10 cellular contexts compared by ENCODE assay signal in the genomic region with DNA sequence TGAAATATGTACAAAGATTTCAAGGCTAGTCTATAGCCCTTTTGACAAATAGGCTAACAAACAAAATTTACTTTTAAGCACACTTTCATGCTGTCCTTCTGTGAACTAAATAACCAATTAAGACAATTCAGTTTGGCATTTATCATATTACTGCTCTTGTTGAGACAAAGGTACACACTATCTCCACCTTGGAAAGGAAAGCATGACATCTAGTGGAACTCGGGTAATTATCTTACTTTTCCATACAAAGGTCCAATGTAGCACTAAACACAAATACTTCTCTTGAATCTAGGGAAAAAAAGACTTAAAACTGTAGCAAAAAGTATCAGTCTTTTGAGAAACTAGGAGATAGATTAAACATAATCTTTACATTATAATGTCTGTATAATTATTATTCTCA.
DNase-seq lines count a peak whose midpoint lies in the region; ATAC-seq and TF ChIP-seq lines count a peak whose summit lies in the region.
"Had no signal": no experiment of that assay in that cellular context is flagged by ENCODE, and none has a peak within 500 bp of the region (broad histone marks: within the 10 kb centered on the region; RNA-seq: fewer than 3 reads in every experiment).

No MANE protein-coding gene starts in this region.

- no peaks in the 10 kb centered on the region for H3K4me1 ChIP-seq in foreskin keratinocyte

- no peak overlapping the region for H3K27ac Mint-ChIP-seq in activated T-helper 2 cell treated with anti-CD3 and anti-CD28 coated beads, Interferon-gamma antibody, Interleukin-2, Interleukin-4, amounts not matched to agents 10 μg/mL and 5 μg/mL and 100 μg/mL, durations not matched to agents 14 hours and 24 hours and 36 hours
- H3K27ac Mint-ChIP-seq: memory B cell; stimulated activated naive CD8-positive, alpha-beta T cell treated with anti-CD3 and anti-CD28 coated beads, Interleukin-15, Interleukin-2, amounts not matched to agents 100 ng/mL and 50 ng/mL, for 24 hours had no signal

- no peaks in the 10 kb centered on the region for H3K36me3 ChIP-seq in BJ (ENCODE audit: control insufficient read depth, insufficient read depth, low read length)

- DNase-seq in BJ (ENCODE audit: low read depth) (no peak), NCI-H82 (lab: John Stamatoyannopoulos, UW) (peak; percentile 33), foreskin keratinocyte (peak in 1 of 2 donors; percentile 13), sciatic nerve (ENCODE audit: low spot score) (no peak), NCI-H187 (lab: John Stamatoyannopoulos, UW) (no peak)
- no peak for DNase-seq in activated T-helper 2 cell treated with anti-CD3 and anti-CD28 coated beads, Interferon-gamma antibody, Interleukin-2, Interleukin-4, amounts not matched to agents 10 μg/mL and 5 μg/mL and 100 μg/mL, durations not matched to agents 14 hours and 24 hours and 36 hours (ENCODE audit: low spot score)

- no peaks in the 10 kb centered on the region for H3K4me1 Mint-ChIP-seq in activated T-helper 2 cell treated with anti-CD3 and anti-CD28 coated beads, Interferon-gamma antibody, Interleukin-2, Interleukin-4, amounts not matched to agents 10 μg/mL and 5 μg/mL and 100 μg/mL, durations not matched to agents 14 hours and 24 hours and 36 hours (ENCODE audit: low read depth)
- H3K4me1 Mint-ChIP-seq: memory B cell had no signal

- POLR2A ChIA-PET in BJ (lab: Charles Lee) = no interaction called here

- peaks cover 26% of the 10 kb centered on the region for H3K36me3 Mint-ChIP-seq in activated T-helper 2 cell treated with anti-CD3 and anti-CD28 coated beads, Interferon-gamma antibody, Interleukin-2, Interleukin-4, amounts not matched to agents 10 μg/mL and 5 μg/mL and 100 μg/mL, durations not matched to agents 14 hours and 24 hours and 36 hours (ENCODE audit: low read depth)

- CTCF ChIA-PET in BJ (lab: Yijun Ruan, JAX) = no interaction called here

- intact Hi-C loops in activated T-helper 2 cell treated with anti-CD3 and anti-CD28 coated beads, Interferon-gamma antibody, Interleukin-2, Interleukin-4, amounts not matched to agents 10 μg/mL and 5 μg/mL and 100 μg/mL, durations not matched to agents 14 hours and 24 hours and 36 hours (cut with micrococcal nuclease) = loop anchor here (5.0 kb wide), 1 partner anchor 115 kb away; no protein-coding TSS in a partner anchor
- intact Hi-C loops in sciatic nerve (cut with DNase I) = no loop called here

- ATAC-seq in GM19463 (IDR thresholded peaks at IDR 0.05; ENCODE audit: unreplicated experiment) = peak; percentile 53
- no peak for ATAC-seq in foreskin keratinocyte
- ATAC-seq in sciatic nerve = no peak
- ATAC-seq in HG03097 (IDR thresholded peaks at IDR 0.05; ENCODE audit: low FRiP score, unreplicated experiment) = no peak

- H3K27me3 Mint-ChIP-seq in activated T-helper 2 cell treated with anti-CD3 and anti-CD28 coated beads, Interferon-gamma antibody, Interleukin-2, Interleukin-4, amounts not matched to agents 10 μg/mL and 5 μg/mL and 100 μg/mL, durations not matched to agents 14 hours and 24 hours and 36 hours (ENCODE audit: low read depth) = no peaks in the 10 kb centered on the region
- H3K27me3 Mint-ChIP-seq: memory B cell; stimulated activated naive CD8-positive, alpha-beta T cell treated with anti-CD3 and anti-CD28 coated beads, Interleukin-15, Interleukin-2, amounts not matched to agents 100 ng/mL and 50 ng/mL, for 24 hours had no signal

- no peak overlapping the region for H3K4me3 Mint-ChIP-seq in activated T-helper 2 cell treated with anti-CD3 and anti-CD28 coated beads, Interferon-gamma antibody, Interleukin-2, Interleukin-4, amounts not matched to agents 10 μg/mL and 5 μg/mL and 100 μg/mL, durations not matched to agents 14 hours and 24 hours and 36 hours (ENCODE audit: low read depth)
- H3K4me3 Mint-ChIP-seq: memory B cell; stimulated activated naive CD8-positive, alpha-beta T cell treated with anti-CD3 and anti-CD28 coated beads, Interleukin-15, Interleukin-2, amounts not matched to agents 100 ng/mL and 50 ng/mL, for 24 hours had no signal

- no peak overlapping the region for H3K27ac ChIP-seq in foreskin keratinocyte

- no peaks in the 10 kb centered on the region for H3K9me3 Mint-ChIP-seq in activated T-helper 2 cell treated with anti-CD3 and anti-CD28 coated beads, Interferon-gamma antibody, Interleukin-2, Interleukin-4, amounts not matched to agents 10 μg/mL and 5 μg/mL and 100 μg/mL, durations not matched to agents 14 hours and 24 hours and 36 hours
- H3K9me3 Mint-ChIP-seq: memory B cell; stimulated activated naive CD8-positive, alpha-beta T cell treated with anti-CD3 and anti-CD28 coated beads, Interleukin-15, Interleukin-2, amounts not matched to agents 100 ng/mL and 50 ng/mL, for 24 hours had no signal

- H3K27me3 ChIP-seq in BJ (ENCODE audit: control insufficient read depth, insufficient read depth, low read length) = no peaks in the 10 kb centered on the region
- H3K27me3 ChIP-seq in foreskin keratinocyte = no peaks in the 10 kb centered on the region

- TF ChIP-seq CTCF in BJ (IDR thresholded peaks at IDR 0.05; ENCODE audit: insufficient read depth, low read depth, low read length) (peak; percentile 33; the same call in 1 of the 2 replicates), foreskin keratinocyte (conservative IDR thresholded peaks at IDR 0.05) (peak; percentile 55)

- H3K4me3 ChIP-seq in BJ (ENCODE audit: low read depth, low read length) = no peak overlapping the region
